Comparison of ENCODE assay signal across 19 cellular contexts in genomic region chr15:73190189-73190601, GRCh38.
DNase-seq lines count a peak whose midpoint lies in the region; ATAC-seq, FAIRE-seq and TF ChIP-seq lines count a peak whose summit lies in the region.
"Had no signal": no experiment of that assay in that cellular context is flagged by ENCODE, and none has a peak within 500 bp of the region (broad histone marks: within the 10 kb centered on the region; RNA-seq: fewer than 3 reads in every experiment).

No MANE protein-coding gene starts in this region.

- peak overlapping the region; percentile 8 for H3K4me2 ChIP-seq in astrocyte (ENCODE audit: low read length)

- H3K27ac Mint-ChIP-seq in astrocyte (ENCODE audit: unreplicated experiment) = no peak overlapping the region
- H3K27ac Mint-ChIP-seq: activated CD4-positive, alpha-beta T cell treated with anti-CD3 and anti-CD28 coated beads, Interleukin-2, amount 10 ng/mL, durations not matched to agents 7 days and 5 days; CD4-positive, CD25-positive, alpha-beta regulatory T cell had no signal

- H3K4me3 Mint-ChIP-seq in astrocyte (ENCODE audit: unreplicated experiment) = no peak overlapping the region
- H3K4me3 Mint-ChIP-seq: activated CD4-positive, alpha-beta T cell treated with anti-CD3 and anti-CD28 coated beads, Interleukin-2, amount 10 ng/mL, durations not matched to agents 7 days and 5 days; CD4-positive, CD25-positive, alpha-beta regulatory T cell had no signal

- H3K4me3 ChIP-seq in astrocyte (ENCODE audit: insufficient read depth, low read depth, low read length) (no peak overlapping the region), fibroblast of pulmonary artery (replicated peaks; ENCODE audit: low read depth, low read length) (no peak overlapping the region), tibial artery (no peak overlapping the region)
- H3K4me3 ChIP-seq: sigmoid colon, transverse colon had no signal

- intact Hi-C loops in tibial artery (cut with DNase I; ENCODE audit: low total_unique reads) = no loop called here

- TF ChIP-seq RAD21 in Ishikawa (IDR thresholded peaks at IDR 0.05; ENCODE audit: low read depth) = no peak

- H3K27me3 ChIP-seq in astrocyte (ENCODE audit: insufficient read depth, low read length) (no peaks in the 10 kb centered on the region), tibial artery (no peaks in the 10 kb centered on the region)
- H3K27me3 ChIP-seq: sigmoid colon, transverse colon had no signal

- H3K4me1 ChIP-seq in astrocyte (ENCODE audit: insufficient read depth, low read length) (no peaks in the 10 kb centered on the region), tibial artery (peaks cover 0 to 14% (median 4%) of the 10 kb centered on the region in 4 donors)
- H3K4me1 ChIP-seq: transverse colon had no signal

- DNase-seq in astrocyte (ENCODE audit: low read depth) (peak; percentile 57), fibroblast of pulmonary artery (ENCODE audit: low read depth) (peak; percentile 65), tibial artery (no peak)
- DNase-seq: activated CD4-positive, alpha-beta T cell treated with anti-CD3 and anti-CD28 coated beads, Interleukin-2, amount 10 ng/mL, durations not matched to agents 7 days and 5 days; activated T-cell treated with anti-CD3 and anti-CD28 coated beads, Interleukin-2, amount 50 U/mL, for 1 hour; CD4-positive, CD25-positive, alpha-beta regulatory T cell; NCI-H1092; NCI-H748 treated with DMSO at 0.1 percent for 48 hours; occipital lobe; sigmoid colon; stimulated activated CD4-positive, alpha-beta T cell treated with anti-CD3 and anti-CD28 coated beads, Interleukin-2, amount 100 ng/mL, for 48 hours; transverse colon had no signal

- ATAC-seq in GM21529 (IDR thresholded peaks at IDR 0.05; ENCODE audit: unreplicated experiment) (no peak), GM21381 (IDR thresholded peaks at IDR 0.05; ENCODE audit: unreplicated experiment) (no peak), GM18505 (IDR thresholded peaks at IDR 0.05; ENCODE audit: unreplicated experiment) (no peak)
- ATAC-seq: Panc1, SK-N-SH treated with all-trans-retinoic acid at 6 μM for 48 hours had no signal

- H4K20me1 ChIP-seq in astrocyte (ENCODE audit: insufficient read depth, low read length) = no peaks in the 10 kb centered on the region

- TF ChIP-seq CTCF in astrocyte (IDR thresholded peaks at IDR 0.05; ENCODE audit: insufficient read depth, low read depth, low read length) (no peak), fibroblast of pulmonary artery (IDR thresholded peaks at IDR 0.05; ENCODE audit: low read length, missing control alignments) (no peak), tibial artery (IDR thresholded peaks at IDR 0.05) (no peak)

- H2AFZ ChIP-seq in astrocyte (ENCODE audit: low read depth, low read length) = no peak overlapping the region

- H3K27me3 Mint-ChIP-seq in astrocyte (ENCODE audit: low read depth, unreplicated experiment) = no peaks in the 10 kb centered on the region

- no peaks in the 10 kb centered on the region for H3K36me3 Mint-ChIP-seq in astrocyte (ENCODE audit: low read depth, unreplicated experiment)
- H3K36me3 Mint-ChIP-seq: CD4-positive, CD25-positive, alpha-beta regulatory T cell had no signal

- H3K36me3 ChIP-seq in astrocyte (ENCODE audit: insufficient read depth, low read length) (no peaks in the 10 kb centered on the region), tibial artery (peaks cover 0 to 6% (median 3%) of the 10 kb centered on the region in 3 donors)
- H3K36me3 ChIP-seq: sigmoid colon, transverse colon had no signal

- no peak overlapping the region for H3K9ac ChIP-seq in astrocyte (ENCODE audit: low read length)

- no peaks in the 10 kb centered on the region for H3K79me2 ChIP-seq in astrocyte (ENCODE audit: insufficient read depth, low read length)

- H3K9me3 Mint-ChIP-seq in astrocyte (ENCODE audit: unreplicated experiment) = no peaks in the 10 kb centered on the region
- H3K9me3 Mint-ChIP-seq: activated CD4-positive, alpha-beta T cell treated with anti-CD3 and anti-CD28 coated beads, Interleukin-2, amount 10 ng/mL, durations not matched to agents 7 days and 5 days had no signal

- no peak for TF ChIP-seq EP300 in Ishikawa (IDR thresholded peaks at IDR 0.05; ENCODE audit: borderline replicate concordance)

- H3K27ac ChIP-seq in astrocyte (ENCODE audit: low read depth, low read length) (no peak overlapping the region), tibial artery (peak overlapping the region; percentile 37 to 40)
- H3K27ac ChIP-seq: sigmoid colon, transverse colon had no signal

- TF ChIP-seq POLR2A in GM18505 (IDR thresholded peaks at IDR 0.05; ENCODE audit: borderline replicate concordance, extremely low read depth, insufficient read depth, insufficient read length) = no peak

- no peak for FAIRE-seq in astrocyte (lab: Jason Lieb, UNC)
- FAIRE-seq: colon had no signal

- H3K9me3 ChIP-seq in astrocyte (ENCODE audit: insufficient read depth, low read depth, low read length) (no peaks in the 10 kb centered on the region), tibial artery (no peaks in the 10 kb centered on the region)
- H3K9me3 ChIP-seq: sigmoid colon, transverse colon had no signal

- no peaks in the 10 kb centered on the region for H3K4me1 Mint-ChIP-seq in astrocyte (ENCODE audit: low read depth, unreplicated experiment)
- H3K4me1 Mint-ChIP-seq: activated CD4-positive, alpha-beta T cell treated with anti-CD3 and anti-CD28 coated beads, Interleukin-2, amount 10 ng/mL, durations not matched to agents 7 days and 5 days; CD4-positive, CD25-positive, alpha-beta regulatory T cell had no signal

TF ChIP-seq in Ishikawa, 13 proteins besides CTCF, POLR2A, EP300 and RAD21:
- peak; percentile 34; the same call in 1 of the 2 replicates for TF ChIP-seq CEBPB (IDR thresholded peaks at IDR 0.05)
- TF ChIP-seq TCF12 (IDR thresholded peaks at IDR 0.05; ENCODE audit: low read depth) = no peak

Comparison
In these comparisons a context has a peak if more than half of its experiments do, and no peak if none do; other contexts are left out.
1. DNase-seq: peak in astrocyte (single experiment) and fibroblast of pulmonary artery (single experiment); none in tibial artery (0 of 2).